In genomic region chr7:84113906-84114875, GRCh38 we compare ENCODE assay signal across 28 cellular contexts.
DNase-seq lines count a peak whose midpoint lies in the region; ATAC-seq, FAIRE-seq and TF ChIP-seq lines count a peak whose summit lies in the region.
"Had no signal": no experiment of that assay in that cellular context is flagged by ENCODE, and none has a peak within 500 bp of the region (broad histone marks: within the 10 kb centered on the region; RNA-seq: fewer than 3 reads in every experiment).

No MANE protein-coding gene starts in this region.

- DNase-seq in D721Med (ENCODE audit: insufficient read length, low spot score) (no peak), NCI-H82 treated with DMSO at 0.1 percent for 48 hours (lab: John Stamatoyannopoulos, UW; ENCODE audit: unreplicated experiment) (peak; percentile 70), osteocyte (ENCODE audit: extremely low spot score, unreplicated experiment) (no peak), DMS153 treated with DMSO at 0.1 percent for 48 hours (lab: John Stamatoyannopoulos, UW; ENCODE audit: unreplicated experiment) (no peak), SKM-1 (lab: John Stamatoyannopoulos, UW; ENCODE audit: unreplicated experiment) (no peak), suprapubic skin (ENCODE audit: low spot score in 2 of 2) (no peak)
- DNase-seq: ACHN; activated CD4-positive, alpha-beta T cell treated with anti-CD3 and anti-CD28 coated beads for 48 hours; activated naive CD8-positive, alpha-beta T cell treated with anti-CD3 and anti-CD28 coated beads, Interleukin-2, amount 50 U/mL, for 24 hours; C1 segment of cervical spinal cord; central memory CD4-positive, alpha-beta T cell; DMS153; endodermal cell; mammary epithelial cell; naive B cell; NCI-H146; NCI-H226; posterior cingulate gyrus; small intestine; stimulated activated CD4-positive, alpha-beta T cell treated with anti-CD3 and anti-CD28 coated beads, Interleukin-4, amount 100 ng/mL, for 1 hour; stomach; T-cell had no signal

- H3K27ac Mint-ChIP-seq in osteocyte (ENCODE audit: unreplicated experiment), result peak overlapping the region; percentile 58
- H3K27ac Mint-ChIP-seq: activated naive CD8-positive, alpha-beta T cell treated with anti-CD3 and anti-CD28 coated beads, Interleukin-2, amount 50 U/mL, for 24 hours; activated T-helper 2 cell treated with anti-CD3 and anti-CD28 coated beads, Interferon-gamma antibody, Interleukin-2, Interleukin-4, amounts not matched to agents 10 μg/mL and 5 μg/mL and 100 μg/mL, durations not matched to agents 14 hours and 24 hours and 36 hours; naive B cell; T-cell had no signal

- FAIRE-seq in D721Med (lab: Jason Lieb, UNC), result peak; percentile 84
- FAIRE-seq: GM12891, keratinocyte, small intestine had no signal

- H3K9ac ChIP-seq in endocrine pancreas (ENCODE audit: control insufficient read depth, insufficient read depth, low read length), result no peak overlapping the region

- H3K4me3 ChIP-seq in endocrine pancreas (ENCODE audit: control insufficient read depth, insufficient read depth, low read length) (peak overlapping the region; percentile 45), suprapubic skin (no peak overlapping the region)
- H3K4me3 ChIP-seq: stomach had no signal

- no peaks in the 10 kb centered on the region for H3K9me3 Mint-ChIP-seq in osteocyte (ENCODE audit: unreplicated experiment)
- H3K9me3 Mint-ChIP-seq: activated naive CD8-positive, alpha-beta T cell treated with anti-CD3 and anti-CD28 coated beads, Interleukin-2, amount 50 U/mL, for 24 hours; activated T-helper 2 cell treated with anti-CD3 and anti-CD28 coated beads, Interferon-gamma antibody, Interleukin-2, Interleukin-4, amounts not matched to agents 10 μg/mL and 5 μg/mL and 100 μg/mL, durations not matched to agents 14 hours and 24 hours and 36 hours; endodermal cell; naive B cell; T-cell had no signal

- 81% methylated on average over 9 of the region's 9 CpGs for WGBS in suprapubic skin

- no peak for ATAC-seq in GM18517 (IDR thresholded peaks at IDR 0.05; ENCODE audit: unreplicated experiment)
- ATAC-seq: activated naive CD8-positive, alpha-beta T cell treated with anti-CD3 and anti-CD28 coated beads, Interleukin-2, amount 50 U/mL, for 24 hours; Right ventricle myocardium inferior; T-cell had no signal

- H3K4me3 Mint-ChIP-seq in osteocyte (ENCODE audit: unreplicated experiment), result no peak overlapping the region
- H3K4me3 Mint-ChIP-seq: activated naive CD8-positive, alpha-beta T cell treated with anti-CD3 and anti-CD28 coated beads, Interleukin-2, amount 50 U/mL, for 24 hours; endodermal cell; naive B cell; T-cell had no signal

- no peaks in the 10 kb centered on the region for H3K36me3 Mint-ChIP-seq in osteocyte (ENCODE audit: unreplicated experiment)
- H3K36me3 Mint-ChIP-seq: naive B cell, T-cell had no signal

- TF ChIP-seq POLR2A in suprapubic skin (IDR thresholded peaks at IDR 0.05), result no peak

- H3K27me3 ChIP-seq in endocrine pancreas (ENCODE audit: control insufficient read depth, insufficient read depth, low read length) (no peaks in the 10 kb centered on the region), suprapubic skin (no peaks in the 10 kb centered on the region)
- H3K27me3 ChIP-seq: stomach had no signal

- H3K27me3 Mint-ChIP-seq in osteocyte (ENCODE audit: unreplicated experiment), result no peaks in the 10 kb centered on the region
- H3K27me3 Mint-ChIP-seq: activated naive CD8-positive, alpha-beta T cell treated with anti-CD3 and anti-CD28 coated beads, Interleukin-2, amount 50 U/mL, for 24 hours; naive B cell; T-cell had no signal

- no peaks in the 10 kb centered on the region for H3K9me3 ChIP-seq in endocrine pancreas (ENCODE audit: control insufficient read depth, low read length)
- H3K9me3 ChIP-seq in suprapubic skin, result no peaks in the 10 kb centered on the region
- H3K9me3 ChIP-seq: stomach had no signal

- H3K4me1 ChIP-seq in endocrine pancreas (ENCODE audit: control insufficient read depth, insufficient read depth, low read length) (peaks cover 12% of the 10 kb centered on the region), suprapubic skin (peaks cover 9% of the 10 kb centered on the region)

- no peak for TF ChIP-seq EP300 in suprapubic skin (IDR thresholded peaks at IDR 0.05)

- TF ChIP-seq CTCF in D721Med (IDR thresholded peaks at IDR 0.05; ENCODE audit: insufficient read depth, missing control alignments) (no peak), osteocyte (IDR thresholded peaks at IDR 0.05) (no peak), suprapubic skin (IDR thresholded peaks at IDR 0.05) (no peak)

- peaks cover 25% of the 10 kb centered on the region for H3K4me1 Mint-ChIP-seq in osteocyte (ENCODE audit: unreplicated experiment)
- H3K4me1 Mint-ChIP-seq: activated naive CD8-positive, alpha-beta T cell treated with anti-CD3 and anti-CD28 coated beads, Interleukin-2, amount 50 U/mL, for 24 hours; naive B cell had no signal

- H3K27ac ChIP-seq in suprapubic skin, result no peak overlapping the region

- H3K36me3 ChIP-seq in endocrine pancreas (ENCODE audit: control insufficient read depth, insufficient read depth, low read length), result no peaks in the 10 kb centered on the region
- no peaks in the 10 kb centered on the region for H3K36me3 ChIP-seq in suprapubic skin
- H3K36me3 ChIP-seq: stomach had no signal
